In genomic region chr1:204092632-204093420, GRCh38 we compare ENCODE assay signal across 1 cellular context.
TF ChIP-seq lines count a peak whose summit lies in the region.

No MANE protein-coding gene starts in this region.

TF ChIP-seq in GM12878, 131 proteins besides CTCF, POLR2A, EP300 and RAD21:
- TF ChIP-seq SMAD1 (IDR thresholded peaks at IDR 0.05; ENCODE audit: low read depth, partially characterized antibody) = no peak
- TF ChIP-seq DPF2 (IDR thresholded peaks at IDR 0.05) = no peak
- no peak for TF ChIP-seq YY1 (IDR thresholded peaks at IDR 0.05; ENCODE audit: low read depth, low read length)
- TF ChIP-seq, protein P1, sequence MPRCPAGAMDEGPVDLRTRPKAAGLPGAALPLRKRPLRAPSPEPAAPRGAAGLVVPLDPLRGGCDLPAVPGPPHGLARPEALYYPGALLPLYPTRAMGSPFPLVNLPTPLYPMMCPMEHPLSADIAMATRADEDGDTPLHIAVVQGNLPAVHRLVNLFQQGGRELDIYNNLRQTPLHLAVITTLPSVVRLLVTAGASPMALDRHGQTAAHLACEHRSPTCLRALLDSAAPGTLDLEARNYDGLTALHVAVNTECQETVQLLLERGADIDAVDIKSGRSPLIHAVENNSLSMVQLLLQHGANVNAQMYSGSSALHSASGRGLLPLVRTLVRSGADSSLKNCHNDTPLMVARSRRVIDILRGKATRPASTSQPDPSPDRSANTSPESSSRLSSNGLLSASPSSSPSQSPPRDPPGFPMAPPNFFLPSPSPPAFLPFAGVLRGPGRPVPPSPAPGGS (IDR thresholded peaks at IDR 0.05; ENCODE audit: borderline replicate concordance, insufficient read depth, low read depth, low read length, poor library complexity, severe bottlenecking) = no peak
- TF ChIP-seq PML (IDR thresholded peaks at IDR 0.05; ENCODE audit: low read length) = no peak
- no peak for TF ChIP-seq STAT3 (IDR thresholded peaks at IDR 0.05; ENCODE audit: low read depth, low read length)
- 0 out of 2 replicates have a peak, but pooled peaks have one; percentile 2 for TF ChIP-seq IKZF1 (conservative IDR thresholded peaks at IDR 0.05)
- TF ChIP-seq MYC (IDR thresholded peaks at IDR 0.05; ENCODE audit: insufficient read depth, insufficient read length, insufficient replicate concordance, low read length, severe bottlenecking) = no peak
- 0 out of 2 replicates have a peak, but pooled peaks have one; percentile 46 for TF ChIP-seq ZNF217 (IDR thresholded peaks at IDR 0.05)
- TF ChIP-seq, protein P2, sequence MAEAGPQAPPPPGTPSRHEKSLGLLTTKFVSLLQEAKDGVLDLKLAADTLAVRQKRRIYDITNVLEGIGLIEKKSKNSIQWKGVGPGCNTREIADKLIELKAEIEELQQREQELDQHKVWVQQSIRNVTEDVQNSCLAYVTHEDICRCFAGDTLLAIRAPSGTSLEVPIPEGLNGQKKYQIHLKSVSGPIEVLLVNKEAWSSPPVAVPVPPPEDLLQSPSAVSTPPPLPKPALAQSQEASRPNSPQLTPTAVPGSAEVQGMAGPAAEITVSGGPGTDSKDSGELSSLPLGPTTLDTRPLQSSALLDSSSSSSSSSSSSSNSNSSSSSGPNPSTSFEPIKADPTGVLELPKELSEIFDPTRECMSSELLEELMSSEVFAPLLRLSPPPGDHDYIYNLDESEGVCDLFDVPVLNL (IDR thresholded peaks at IDR 0.05; ENCODE audit: low read depth, low read length) = no peak
- no peak for TF ChIP-seq ATF7 (IDR thresholded peaks at IDR 0.05; ENCODE audit: low read depth)
- TF ChIP-seq NBN (IDR thresholded peaks at IDR 0.05) = no peak
